11 cellular contexts compared by ENCODE assay signal in the genomic region with DNA sequence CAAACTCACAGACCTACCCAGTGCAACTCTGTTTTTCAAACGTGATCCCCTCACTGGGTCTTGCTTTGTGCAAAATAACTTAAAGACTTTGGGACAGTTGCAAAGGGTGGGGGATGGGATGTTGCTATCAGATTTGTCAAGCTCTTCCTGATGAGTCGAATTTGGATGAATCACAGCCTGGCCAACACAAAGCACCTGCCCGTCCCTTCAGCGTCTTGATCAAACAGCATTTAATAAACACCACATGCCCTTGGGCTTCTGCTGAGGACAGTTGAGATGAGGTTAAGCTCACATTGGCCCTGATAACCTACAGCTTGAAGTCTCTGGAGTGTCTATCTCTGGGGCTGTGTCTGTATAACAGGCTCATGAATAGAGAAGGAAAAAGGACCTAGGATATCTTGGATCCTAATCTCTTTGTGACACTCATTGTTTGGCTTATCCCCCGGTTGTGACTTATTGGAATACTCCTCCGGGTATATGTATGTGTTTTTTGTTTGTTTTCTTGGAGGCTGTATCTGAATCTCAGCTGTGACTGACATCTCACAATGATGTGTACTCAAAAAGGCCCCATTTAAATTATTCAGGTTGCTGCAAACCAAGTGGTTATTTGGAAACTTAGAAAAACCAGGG.
DNase-seq lines count a peak whose midpoint lies in the region; ATAC-seq, FAIRE-seq and TF ChIP-seq lines count a peak whose summit lies in the region.
"Had no signal": no experiment of that assay in that cellular context is flagged by ENCODE, and none has a peak within 500 bp of the region (broad histone marks: within the 10 kb centered on the region; RNA-seq: fewer than 3 reads in every experiment).

No MANE protein-coding gene starts in this region.

- no peak overlapping the region for H3K4me2 ChIP-seq in HepG2 (ENCODE audit: low read depth, low read length)

- CTCF ChIA-PET in HepG2 (lab: Yijun Ruan, JAX; ENCODE audit: low intra/inter-chr PET ratio, low total read pairs) (no interaction called here), MCF 10A (lab: Yijun Ruan, JAX) (interaction anchor here (0.5 to 1.9 kb wide), 6 partner anchors 10 to 359 kb away, joined by 3 to 8 read pairs (median 4); partner anchors contain the start of gene NAMPT), WTC11 (lab: Charles Lee) (no interaction called here)
- CTCF ChIA-PET in CD8-positive, alpha-beta T cell (lab: Charles Lee): no interaction called here

- H3K36me3 Mint-ChIP-seq in MCF 10A (ENCODE audit: insufficient read depth, unreplicated experiment) (no peaks in the 10 kb centered on the region), WTC11 (peaks cover 6% of the 10 kb centered on the region; the same call in 1 of the 2 replicates)
- no peaks in the 10 kb centered on the region for H3K36me3 Mint-ChIP-seq in CD8-positive, alpha-beta T cell
- H3K36me3 Mint-ChIP-seq: activated naive CD4-positive, alpha-beta T cell treated with anti-CD3 and anti-CD28 coated beads, Interleukin-2, amount 10 ng/mL, durations not matched to agents 7 days and 5 days had no signal

- no peak for FAIRE-seq in HepG2 (lab: Jason Lieb, UNC)

- H3K36me3 ChIP-seq in liver (ENCODE audit: control insufficient read depth in 4 of 4, insufficient read depth in 3 of 4, low read depth in 1 of 4, low read length in 3 of 4): no peaks in the 10 kb centered on the region
- H3K36me3 ChIP-seq in HepG2 (replicated peaks in 1 of 2; ENCODE audit: control insufficient read depth in 1 of 2, insufficient read depth in 2 of 2, low read length in 2 of 2): no peaks in the 10 kb centered on the region
- H3K36me3 ChIP-seq in CD8-positive, alpha-beta T cell (ENCODE audit: insufficient read depth, low read length): no peaks in the 10 kb centered on the region
- H3K36me3 ChIP-seq: thoracic aorta had no signal

- in situ Hi-C loops in HepG2 (cut with HindIII; ENCODE audit: extremely low pct_ligation_motif_present, low pct_unique_long_range_greater_than_20kb): no loop called here

- H2AFZ ChIP-seq in HepG2 (ENCODE audit: low read length): no peak overlapping the region
- H2AFZ ChIP-seq: parathyroid adenoma had no signal

- intact Hi-C loops in HepG2 (cut with micrococcal nuclease; ENCODE audit: unreplicated experiment) (no loop called here), MCF 10A (cut with micrococcal nuclease) (loop anchor here (2.0 kb wide), 1 partner anchor 133 kb away; the partner anchor contains the start of gene NAMPT)
- intact Hi-C loops in CD8-positive, alpha-beta T cell (cut with DNase I, micrococcal nuclease): no loop called here

- H3K27me3 Mint-ChIP-seq in MCF 10A (ENCODE audit: insufficient read depth, unreplicated experiment) (no peaks in the 10 kb centered on the region), WTC11 (ENCODE audit: low read depth) (no peaks in the 10 kb centered on the region)
- peaks cover 11% of the 10 kb centered on the region for H3K27me3 Mint-ChIP-seq in CD8-positive, alpha-beta T cell (ENCODE audit: low read depth)
- H3K27me3 Mint-ChIP-seq: activated naive CD4-positive, alpha-beta T cell treated with anti-CD3 and anti-CD28 coated beads, Interleukin-2, amount 10 ng/mL, durations not matched to agents 7 days and 5 days had no signal

- peaks cover 4 to 27% (median 5%) of the 10 kb centered on the region in 4 donors for H3K4me1 ChIP-seq in liver (ENCODE audit: control insufficient read depth in 4 of 4, insufficient read depth in 4 of 4, low read length in 3 of 4)
- H3K4me1 ChIP-seq in HepG2 (ENCODE audit: insufficient read depth, low read length): no peaks in the 10 kb centered on the region
- no peaks in the 10 kb centered on the region for H3K4me1 ChIP-seq in CD8-positive, alpha-beta T cell (ENCODE audit: insufficient read depth, low read length)
- H3K4me1 ChIP-seq: parathyroid adenoma had no signal

- H3K9ac ChIP-seq in liver (ENCODE audit: low read depth in 1 of 2, low read length in 2 of 2): peak overlapping the region in 1 of 2 donors; percentile 61
- H3K9ac ChIP-seq in HepG2 (ENCODE audit: insufficient read depth, low read depth, low read length): no peak overlapping the region
- H3K9ac ChIP-seq: parathyroid adenoma had no signal

- H3K9me3 ChIP-seq in liver (ENCODE audit: control insufficient read depth in 4 of 4, low read length in 3 of 4) (no peaks in the 10 kb centered on the region), HepG2 (ENCODE audit: low read length) (no peaks in the 10 kb centered on the region)
- no peaks in the 10 kb centered on the region for H3K9me3 ChIP-seq in CD8-positive, alpha-beta T cell (ENCODE audit: low read length)

- TF ChIP-seq EP300 in HepG2 (IDR thresholded peaks at IDR 0.05; ENCODE audit: low read depth in 2 of 2, low read length in 2 of 2): no peak
- no peak for TF ChIP-seq EP300 in HepG2 (CRISPR knock-in tag; IDR thresholded peaks at IDR 0.05; ENCODE audit: borderline replicate concordance)

- BruUV-seq in HepG2 (replicated peaks; lab: Mats Ljungman, UMichigan) (no TSS peak), MCF 10A (replicated peaks; lab: Mats Ljungman, UMichigan) (no TSS peak)

- no peak for TF ChIP-seq CTCF in liver (IDR thresholded peaks at IDR 0.05; ENCODE audit: low read depth, low read length, missing input control)
- TF ChIP-seq CTCF in HepG2 (CRISPR knock-in tag; IDR thresholded peaks at IDR 0.05): no peak
- TF ChIP-seq CTCF in MCF 10A (IDR thresholded peaks at IDR 0.05; ENCODE audit: unreplicated experiment): no peak
- no peak for TF ChIP-seq CTCF in WTC11 (IDR thresholded peaks at IDR 0.05)
- no peak for TF ChIP-seq CTCF in CD8-positive, alpha-beta T cell (IDR thresholded peaks at IDR 0.05)

- WGBS in liver: 32% methylated on average over 6 of the region's 6 CpGs
- 2% methylated on average over 6 of the region's 6 CpGs for WGBS in HepG2 (ENCODE audit: low lambda C conversion rate)

- H3K27ac ChIP-seq in liver (ENCODE audit: low read depth in 1 of 2, low read length in 2 of 2) (peak overlapping the region; percentile 85 to 93), HepG2 (ENCODE audit: extremely low read length, insufficient read depth, low read length) (no peak overlapping the region)
- H3K27ac ChIP-seq in CD8-positive, alpha-beta T cell (ENCODE audit: low read depth, low read length): no peak overlapping the region
- H3K27ac ChIP-seq: parathyroid adenoma, thoracic aorta had no signal

- H3K4me1 Mint-ChIP-seq in MCF 10A (ENCODE audit: insufficient read depth, unreplicated experiment): peaks cover 43% of the 10 kb centered on the region
- H3K4me1 Mint-ChIP-seq in WTC11: peaks cover 11% of the 10 kb centered on the region
- no peaks in the 10 kb centered on the region for H3K4me1 Mint-ChIP-seq in CD8-positive, alpha-beta T cell (ENCODE audit: low read depth)
- H3K4me1 Mint-ChIP-seq: activated naive CD4-positive, alpha-beta T cell treated with anti-CD3 and anti-CD28 coated beads, Interleukin-2, amount 10 ng/mL, durations not matched to agents 7 days and 5 days had no signal

- TF ChIP-seq RAD21 in liver (IDR thresholded peaks at IDR 0.05) (peak in 1 of 2 donors; percentile 44), HepG2 (CRISPR knock-in tag; IDR thresholded peaks at IDR 0.05) (no peak)

- no peak for TF ChIP-seq POLR2A in HepG2 (IDR thresholded peaks at IDR 0.05; ENCODE audit: insufficient read depth in 1 of 2, low read depth in 2 of 2, low read length in 2 of 2)

- H3K79me2 ChIP-seq in HepG2 (ENCODE audit: insufficient read depth, low read length): no peaks in the 10 kb centered on the region
- H3K79me2 ChIP-seq: parathyroid adenoma had no signal

- H3K4me3 Mint-ChIP-seq in MCF 10A (ENCODE audit: unreplicated experiment): no peak overlapping the region
- H3K4me3 Mint-ChIP-seq in WTC11: no peak overlapping the region
- H3K4me3 Mint-ChIP-seq in CD8-positive, alpha-beta T cell: no peak overlapping the region
- H3K4me3 Mint-ChIP-seq: activated naive CD4-positive, alpha-beta T cell treated with anti-CD3 and anti-CD28 coated beads, Interleukin-2, amount 10 ng/mL, durations not matched to agents 7 days and 5 days had no signal

- POLR2A ChIA-PET in HepG2 (lab: Yijun Ruan, JAX): no interaction called here
- POLR2A ChIA-PET in MCF 10A (lab: Yijun Ruan, JAX): interaction anchor here (0.7 to 7.1 kb wide), 15 partner anchors 8 to 750 kb away, joined by 3 to 94 read pairs (median 5); partner anchors contain the start of gene NAMPT
- POLR2A ChIA-PET in WTC11 (lab: Charles Lee): no interaction called here
- POLR2A ChIA-PET in CD8-positive, alpha-beta T cell (lab: Charles Lee): no interaction called here

- DNase-seq in HepG2 (ENCODE audit: low spot score) (no peak), MCF 10A (ENCODE audit: unreplicated experiment) (peak; percentile 65), kidney tubule cell (ENCODE audit: low spot score) (peak; percentile 77), NCI-H2196 (lab: John Stamatoyannopoulos, UW; ENCODE audit: unreplicated experiment) (no peak), WTC11 (ENCODE audit: low spot score) (no peak), NCI-H748 (lab: John Stamatoyannopoulos, UW; ENCODE audit: unreplicated experiment) (no peak)
- DNase-seq in CD8-positive, alpha-beta T cell: no peak
- DNase-seq: activated naive CD4-positive, alpha-beta T cell treated with anti-CD3 and anti-CD28 coated beads, Interleukin-2, amount 10 ng/mL, durations not matched to agents 7 days and 5 days had no signal

- ATAC-seq in HepG2 (no peak), WTC11 (no peak)
- no peak for ATAC-seq in CD8-positive, alpha-beta T cell

- H4K20me1 ChIP-seq in HepG2 (ENCODE audit: insufficient read depth, low read length): no peaks in the 10 kb centered on the region

- H3K27me3 ChIP-seq in liver (ENCODE audit: control insufficient read depth in 4 of 4, insufficient read depth in 4 of 4, low read length in 3 of 4): no peaks in the 10 kb centered on the region
- peaks cover 0 to 18% of the 10 kb centered on the region in 2 experiments; a peak in 2 of 5 replicates for H3K27me3 ChIP-seq in HepG2 (ENCODE audit: control insufficient read depth in 1 of 2, insufficient read depth in 2 of 2, low read length in 2 of 2)
- H3K27me3 ChIP-seq in CD8-positive, alpha-beta T cell (ENCODE audit: insufficient read depth, low read length): no peaks in the 10 kb centered on the region

- peaks cover 7% of the 10 kb centered on the region for H3K9me3 Mint-ChIP-seq in MCF 10A (ENCODE audit: unreplicated experiment)
- H3K9me3 Mint-ChIP-seq in WTC11: peaks cover 17% of the 10 kb centered on the region
- H3K9me3 Mint-ChIP-seq in CD8-positive, alpha-beta T cell: peaks cover 16% of the 10 kb centered on the region

- H3K4me3 ChIP-seq in liver (ENCODE audit: low read depth in 1 of 3, low read length in 3 of 3): peak overlapping the region; percentile 24 to 59 (median 31)
- no peak overlapping the region for H3K4me3 ChIP-seq in HepG2 (replicated peaks in 1 of 3; ENCODE audit: insufficient read depth in 1 of 3, low read depth in 2 of 3, low read length in 3 of 3)
- no peak overlapping the region for H3K4me3 ChIP-seq in CD8-positive, alpha-beta T cell (ENCODE audit: low read depth, low read length)
- H3K4me3 ChIP-seq: thoracic aorta had no signal

- H3K27ac Mint-ChIP-seq in MCF 10A (ENCODE audit: low read depth, unreplicated experiment) (peak overlapping the region; percentile 39), WTC11 (no peak overlapping the region)
- H3K27ac Mint-ChIP-seq in CD8-positive, alpha-beta T cell: no peak overlapping the region
- H3K27ac Mint-ChIP-seq: activated naive CD4-positive, alpha-beta T cell treated with anti-CD3 and anti-CD28 coated beads, Interleukin-2, amount 10 ng/mL, durations not matched to agents 7 days and 5 days had no signal

TF ChIP-seq in WTC11, 78 proteins besides CTCF, POLR2A, EP300 and RAD21 (continues in another document):
- no peak for TF ChIP-seq CREB1 (CRISPR knock-in tag; IDR thresholded peaks at IDR 0.05)

Comparison
In these comparisons a context has a peak if more than half of its experiments do, and no peak if none do; other contexts are left out.
1. H3K27ac ChIP-seq: peak in liver (2 of 2); none in HepG2 (single experiment) and CD8-positive, alpha-beta T cell (single experiment).
2. H3K4me3 ChIP-seq: peak in liver (3 of 3); none in HepG2 (0 of 3) and CD8-positive, alpha-beta T cell (single experiment).
3. DNase-seq: peak in MCF 10A (single experiment) and kidney tubule cell (single experiment); none in HepG2 (single experiment), NCI-H2196 (single experiment), WTC11 (single experiment), CD8-positive, alpha-beta T cell (0 of 7) and NCI-H748 (single experiment).